Comparison of ENCODE assay signal across 8 cellular contexts in genomic region chr1:226002667-226003501, GRCh38. TPM values are rescaled to one million over a fixed set of nuclear protein-coding genes. Genes with fewer than 3 reads are reported as not detected.
A peak's percentile ranks its signal among the peaks of the same experiment; 100 is the strongest.
DNase-seq lines count a peak whose midpoint lies in the region; ATAC-seq and TF ChIP-seq lines count a peak whose summit lies in the region.

No MANE protein-coding gene starts in this region.

- no peaks in the 10 kb centered on the region for H3K36me3 ChIP-seq in DND-41 (ENCODE audit: insufficient read depth, low read length)

- H3K9me3 ChIP-seq in DND-41 (ENCODE audit: insufficient read depth, low read length, severe bottlenecking) = no peaks in the 10 kb centered on the region

- no peaks in the 10 kb centered on the region for H3K27me3 ChIP-seq in DND-41 (ENCODE audit: insufficient read depth, low read length, poor library complexity)

- H3K4me1 ChIP-seq in DND-41 (ENCODE audit: insufficient read depth, low read length) = peaks cover 16% of the 10 kb centered on the region

- H3K4me3 ChIP-seq in DND-41 (ENCODE audit: low read depth in 1 of 2, low read length in 2 of 2) = no peak overlapping the region

- DNase-seq in DND-41 = peak; percentile 15
- DNase-seq in LHCN-M2 (ENCODE audit: low read depth) = peak; percentile 63
- DNase-seq in ecto neural progenitor cell (ENCODE audit: low spot score) = peak; percentile 82
- peak; percentile 66 for DNase-seq in mucosa of gallbladder (ENCODE audit: low spot score)
- DNase-seq in T-helper 9 cell = no peak
- no peak for DNase-seq in NCI-H128 (lab: John Stamatoyannopoulos, UW; ENCODE audit: unreplicated experiment)

- no peak for ATAC-seq in DND-41 (ENCODE audit: insufficient read depth, low read depth)
- peak; percentile 15 for ATAC-seq in SK-N-SH treated with all-trans-retinoic acid at 6 μM for 48 hours
- no peak for ATAC-seq in GM18870 (IDR thresholded peaks at IDR 0.05; ENCODE audit: unreplicated experiment)

- no peak for TF ChIP-seq CTCF in DND-41 (IDR thresholded peaks at IDR 0.05; ENCODE audit: borderline replicate concordance, extremely low read depth, low read length, poor library complexity, severe bottlenecking)

- H3K79me2 ChIP-seq in DND-41 (ENCODE audit: insufficient read depth, low read length) = peaks cover 13% of the 10 kb centered on the region

- no peak overlapping the region for H3K9ac ChIP-seq in DND-41 (ENCODE audit: low read depth, low read length)

- H3K4me2 ChIP-seq in DND-41 (ENCODE audit: insufficient read depth, low read length) = no peak overlapping the region

- H3K27ac ChIP-seq in DND-41 (ENCODE audit: low read length) = no peak overlapping the region

- H2AFZ ChIP-seq in DND-41 (ENCODE audit: low read depth, low read length) = peak overlapping the region; percentile 13

- no peaks in the 10 kb centered on the region for H4K20me1 ChIP-seq in DND-41 (ENCODE audit: insufficient read depth, low read length)

TF ChIP-seq in SK-N-SH treated with all-trans-retinoic acid at 6 μM for 48 hours, 23 proteins besides CTCF, POLR2A, EP300 and RAD21:
- no peak for TF ChIP-seq CSDC2 (CRISPR knock-in tag; IDR thresholded peaks at IDR 0.05)
- no peak for TF ChIP-seq CREB5 (CRISPR knock-in tag; IDR thresholded peaks at IDR 0.05; ENCODE audit: low read depth)
- TF ChIP-seq ZFP3 (CRISPR knock-in tag; IDR thresholded peaks at IDR 0.05) = no peak
- no peak for TF ChIP-seq ZNF8 (CRISPR knock-in tag; IDR thresholded peaks at IDR 0.05)
- no peak for TF ChIP-seq ARNTL (CRISPR knock-in tag; IDR thresholded peaks at IDR 0.05; ENCODE audit: borderline replicate concordance, low read depth)
- no peak for TF ChIP-seq PATZ1 (CRISPR knock-in tag; IDR thresholded peaks at IDR 0.05; ENCODE audit: borderline replicate concordance)
- no peak for TF ChIP-seq ESRRG (CRISPR knock-in tag; IDR thresholded peaks at IDR 0.05)
- TF ChIP-seq POU6F1 (CRISPR knock-in tag; IDR thresholded peaks at IDR 0.05; ENCODE audit: borderline replicate concordance, low read depth) = no peak
- TF ChIP-seq SNAI2 (CRISPR knock-in tag; IDR thresholded peaks at IDR 0.05) = no peak
- TF ChIP-seq ZNF70 (CRISPR knock-in tag; IDR thresholded peaks at IDR 0.05) = no peak
- TF ChIP-seq TOX (CRISPR knock-in tag; IDR thresholded peaks at IDR 0.05; ENCODE audit: borderline replicate concordance) = no peak
- no peak for TF ChIP-seq OSR1 (CRISPR knock-in tag; IDR thresholded peaks at IDR 0.05)
- TF ChIP-seq TCF4 (CRISPR knock-in tag; IDR thresholded peaks at IDR 0.05; ENCODE audit: borderline replicate concordance) = no peak
- TF ChIP-seq RARB (CRISPR knock-in tag; IDR thresholded peaks at IDR 0.05) = no peak

RNA-seq across cellular contexts. Expression of gene SDE2, which starts 3.7 kb away (rescaled TPM):
- total RNA-seq in LHCN-M2 (2014; rRNA removed) = 19.7 and 21.5 TPM in 2 replicates
- polyA plus RNA-seq in LHCN-M2 (2012) = 4.7 TPM
- 15.0 TPM for total RNA-seq in mucosa of gallbladder

RNA-seq across cellular contexts. Expression of gene H3-3A, which starts 59.6 kb away (rescaled TPM):
- total RNA-seq in LHCN-M2 (2014; rRNA removed) (162 and 250 TPM in 2 replicates), mucosa of gallbladder (492 TPM)
- polyA plus RNA-seq in LHCN-M2 (2012) = 292 TPM

Comparison
In these comparisons a context has a peak if more than half of its experiments do, and no peak if none do; other contexts are left out.
1. DNase-seq: peak in DND-41 (single experiment), LHCN-M2 (single experiment), ecto neural progenitor cell (single experiment) and mucosa of gallbladder (single experiment); none in T-helper 9 cell (single experiment) and NCI-H128 (single experiment).